8 cellular contexts compared by ENCODE assay signal in the genomic region with DNA sequence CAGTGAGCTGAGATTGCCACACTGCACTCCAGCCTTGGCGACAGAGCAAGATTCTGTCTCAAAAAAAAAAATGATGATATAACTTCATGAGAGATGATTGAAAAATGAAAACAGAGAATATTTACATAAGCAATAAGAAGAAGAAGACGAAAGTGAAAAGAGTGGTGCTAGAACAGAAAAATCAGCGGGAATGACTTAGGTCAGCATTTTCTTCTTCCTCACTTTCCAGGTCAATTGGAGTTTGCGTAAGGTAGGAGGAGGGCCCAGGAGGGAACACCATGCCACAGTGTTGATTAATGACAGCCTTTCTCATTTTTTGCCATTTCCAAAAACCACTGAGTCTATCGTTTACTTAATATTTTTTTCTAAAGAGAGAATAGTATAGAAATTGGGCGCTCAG.
"Had no signal": no experiment of that assay in that cellular context is flagged by ENCODE, and none has a peak within 500 bp of the region (broad histone marks: within the 10 kb centered on the region; RNA-seq: fewer than 3 reads in every experiment).

No MANE protein-coding gene starts in this region.

- H2AFZ ChIP-seq: GM23338 had no signal

- H3K27me3 Mint-ChIP-seq: IgD-negative memory B cell had no signal

- ATAC-seq: GM23338 had no signal

- H3K4me2 ChIP-seq: GM23338 had no signal

- H3K27ac Mint-ChIP-seq: GM23338, H9, IgD-negative memory B cell had no signal

- H3K36me3 Mint-ChIP-seq: IgD-negative memory B cell had no signal

- H3K4me3 ChIP-seq: GM23338 had no signal

- DNase-seq: H9, HCEC 1CT, KG1 had no signal

- H3K27ac ChIP-seq: HL-60 had no signal

- FAIRE-seq: H1, H54 had no signal

- H3K4me3 Mint-ChIP-seq: GM23338, H9, IgD-negative memory B cell had no signal

- H3K4me1 Mint-ChIP-seq: GM23338, IgD-negative memory B cell had no signal
